In genomic region chr6:11908706-11909105, GRCh38 we compare ENCODE assay signal across 1 cellular context.
TF ChIP-seq lines count a peak whose summit lies in the region.

No MANE protein-coding gene starts in this region.

TF ChIP-seq in SK-N-SH, 30 proteins besides CTCF, POLR2A, EP300 and RAD21 (continued from another document):
- TF ChIP-seq IRF3 (IDR thresholded peaks at IDR 0.05; ENCODE audit: low read depth, low read length) (no peak), REST (IDR thresholded peaks at IDR 0.05; ENCODE audit: low read depth, low read length) (no peak)
